1 cellular context compared by ENCODE assay signal in the genomic region with DNA sequence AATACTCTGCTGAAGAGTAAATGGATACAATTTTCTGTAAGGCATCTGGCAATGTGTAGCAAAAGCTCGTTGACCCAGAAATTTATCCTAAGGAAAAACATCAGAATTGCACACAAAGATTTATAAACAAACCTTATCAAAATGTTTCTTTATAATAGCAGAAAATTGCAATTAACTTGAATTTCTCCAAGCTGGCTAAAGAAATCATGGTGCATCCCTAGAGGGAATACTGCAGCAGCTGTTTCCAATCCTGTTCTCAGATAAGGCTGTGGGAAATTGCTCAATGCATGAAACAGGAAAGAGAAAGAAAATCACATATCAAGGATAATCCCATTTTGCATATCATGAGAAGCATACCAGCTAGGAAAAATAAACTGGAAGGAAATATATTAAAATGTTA.
A peak's percentile ranks its signal among the peaks of the same experiment; 100 is the strongest.
TF ChIP-seq lines count a peak whose summit lies in the region.

No MANE protein-coding gene starts in this region.

TF ChIP-seq in SK-N-SH, 30 proteins besides CTCF, POLR2A, EP300 and RAD21:
- TF ChIP-seq CHD2 (IDR thresholded peaks at IDR 0.05; ENCODE audit: low read length, partially characterized antibody) (peak; percentile 69), FOXJ3 (CRISPR knock-in tag; IDR thresholded peaks at IDR 0.05) (0 out of 2 replicates have a peak, but pooled peaks have one; percentile 55), TEAD4 (IDR thresholded peaks at IDR 0.05; ENCODE audit: borderline replicate concordance, insufficient read depth) (peak; percentile 41; the same call in 1 of the 2 replicates), EZH2phosphoT487 (IDR thresholded peaks at IDR 0.05; ENCODE audit: borderline replicate concordance, low read depth) (no peak), RCOR1 (IDR thresholded peaks at IDR 0.05; ENCODE audit: low read length) (peak; percentile 92), YY1 (IDR thresholded peaks at IDR 0.05; ENCODE audit: low read depth) (no peak), TCF12 (IDR thresholded peaks at IDR 0.05) (peak; percentile 35; the same call in 1 of the 2 replicates), GATA2 (CRISPR knock-in tag; IDR thresholded peaks at IDR 0.05) (peak; percentile 93)
- TF ChIP-seq, protein P1, sequence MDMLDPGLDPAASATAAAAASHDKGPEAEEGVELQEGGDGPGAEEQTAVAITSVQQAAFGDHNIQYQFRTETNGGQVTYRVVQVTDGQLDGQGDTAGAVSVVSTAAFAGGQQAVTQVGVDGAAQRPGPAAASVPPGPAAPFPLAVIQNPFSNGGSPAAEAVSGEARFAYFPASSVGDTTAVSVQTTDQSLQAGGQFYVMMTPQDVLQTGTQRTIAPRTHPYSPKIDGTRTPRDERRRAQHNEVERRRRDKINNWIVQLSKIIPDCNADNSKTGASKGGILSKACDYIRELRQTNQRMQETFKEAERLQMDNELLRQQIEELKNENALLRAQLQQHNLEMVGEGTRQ (IDR thresholded peaks at IDR 0.05; ENCODE audit: borderline replicate concordance, low read depth, low read length) = no peak
TF ChIP-seq in SK-N-SH: peak in this region for 6.
